ENCODE assay signal across 8 cellular contexts in genomic region chr2:134120160-134120717, GRCh38.
DNase-seq lines count a peak whose midpoint lies in the region; ATAC-seq lines count a peak whose summit lies in the region.

No MANE protein-coding gene starts in this region.

- under 1% methylated on average over 72 of the region's 72 CpGs for WGBS in right cardiac atrium

- no peaks in the 10 kb centered on the region for H3K36me3 Mint-ChIP-seq in activated naive CD4-positive, alpha-beta T cell treated with anti-CD3 and anti-CD28 coated beads, Interleukin-2, amount 50 U/mL, for 24 hours

- H3K4me3 ChIP-seq in right cardiac atrium (ENCODE audit: low read length) (peak overlapping the region; percentile 57), skeletal muscle satellite cell (ENCODE audit: low read length) (peak overlapping the region; percentile 92)

- intact Hi-C loops in right cardiac atrium (cut with DNase I), result loop anchor here (5.0 to 10.0 kb wide), 5 partner anchors 37 to 125 kb away; no protein-coding TSS in a partner anchor

- H3K9ac ChIP-seq in skeletal muscle satellite cell (ENCODE audit: low read depth, low read length), result peak overlapping the region; percentile 87

- no peaks in the 10 kb centered on the region for H3K9me3 Mint-ChIP-seq in activated naive CD4-positive, alpha-beta T cell treated with anti-CD3 and anti-CD28 coated beads, Interleukin-2, amount 50 U/mL, for 24 hours

- no peaks in the 10 kb centered on the region for H3K36me3 ChIP-seq in skeletal muscle satellite cell (ENCODE audit: insufficient read depth, low read length)

- no peaks in the 10 kb centered on the region for H3K9me3 ChIP-seq in right cardiac atrium (ENCODE audit: control insufficient read depth, low read length)
- no peaks in the 10 kb centered on the region for H3K9me3 ChIP-seq in skeletal muscle satellite cell (replicated peaks; ENCODE audit: low read length)

- H3K27me3 Mint-ChIP-seq in activated naive CD4-positive, alpha-beta T cell treated with anti-CD3 and anti-CD28 coated beads, Interleukin-2, amount 50 U/mL, for 24 hours, result no peaks in the 10 kb centered on the region

- peak; percentile 0 for ATAC-seq in HG03565 (IDR thresholded peaks at IDR 0.05; ENCODE audit: unreplicated experiment)
- ATAC-seq in right cardiac atrium, result peak; percentile 10

- H3K4me1 ChIP-seq in right cardiac atrium (ENCODE audit: control insufficient read depth, insufficient read depth, low read length), result peaks cover 17% of the 10 kb centered on the region
- H3K4me1 ChIP-seq in skeletal muscle satellite cell (ENCODE audit: control insufficient read depth, insufficient read depth, low read length), result peaks cover 17% of the 10 kb centered on the region

- H3K27ac ChIP-seq in right cardiac atrium (ENCODE audit: low read length), result peak overlapping the region; percentile 77

- H3K27ac Mint-ChIP-seq in activated naive CD4-positive, alpha-beta T cell treated with anti-CD3 and anti-CD28 coated beads, Interleukin-2, amount 50 U/mL, for 24 hours, result no peak overlapping the region

- peak overlapping the region; percentile 61 for H3K4me3 Mint-ChIP-seq in activated naive CD4-positive, alpha-beta T cell treated with anti-CD3 and anti-CD28 coated beads, Interleukin-2, amount 50 U/mL, for 24 hours

- H3K27me3 ChIP-seq in right cardiac atrium (ENCODE audit: control insufficient read depth, insufficient read depth) (no peaks in the 10 kb centered on the region), skeletal muscle satellite cell (ENCODE audit: control insufficient read depth, insufficient read depth, low read length) (peaks cover 6% of the 10 kb centered on the region)

- peak overlapping the region; percentile 95 for H3K4me2 ChIP-seq in skeletal muscle satellite cell (ENCODE audit: low read length)

- H3K4me1 Mint-ChIP-seq in activated naive CD4-positive, alpha-beta T cell treated with anti-CD3 and anti-CD28 coated beads, Interleukin-2, amount 50 U/mL, for 24 hours, result peaks cover 54% of the 10 kb centered on the region

- peak; percentile 37 for DNase-seq in activated gamma-delta T cell (lab: John Stamatoyannopoulos, UW)
- no peak for DNase-seq in activated gamma-delta T cell treated with Interleukin-2 at 50 U/mL for 16 hours
- peak in 1 of 3 donors; percentile 75 for DNase-seq in right cardiac atrium
- no peak for DNase-seq in GM19240 (ENCODE audit: insufficient read length, low spot score)
- DNase-seq in NCI-H446 treated with DMSO at 0.1 percent for 48 hours (lab: John Stamatoyannopoulos, UW), result no peak
